In genomic region chr2:235716875-235717496, GRCh38 we compare ENCODE assay signal across 11 cellular contexts.
DNase-seq lines count a peak whose midpoint lies in the region; ATAC-seq and TF ChIP-seq lines count a peak whose summit lies in the region.
"Had no signal": no experiment of that assay in that cellular context is flagged by ENCODE, and none has a peak within 500 bp of the region (broad histone marks: within the 10 kb centered on the region; RNA-seq: fewer than 3 reads in every experiment).

No MANE protein-coding gene starts in this region.

- H3K27me3 ChIP-seq in SJCRH30 (no peaks in the 10 kb centered on the region), ovary (no peaks in the 10 kb centered on the region)

- H3K9me3 ChIP-seq in SJCRH30 (replicated peaks) (no peaks in the 10 kb centered on the region), ovary (no peaks in the 10 kb centered on the region)

- H3K27ac ChIP-seq in SJCRH30 (no peak overlapping the region), ovary (no peak overlapping the region)

- 63 to 72% (median 67%) methylated on average over 13 of the region's 13 CpGs for WGBS in ovary, 3 donors

- DNase-seq in DMS153 treated with DMSO at 0.1 percent for 48 hours (lab: John Stamatoyannopoulos, UW; ENCODE audit: unreplicated experiment) (peak; percentile 10), NCI-H1417 (lab: John Stamatoyannopoulos, UW) (peak; percentile 29 to 95 (median 76)), SJCRH30 (peak; percentile 79 to 94), midbrain (lab: John Stamatoyannopoulos, UW) (peak; percentile 24), HK-2 (ENCODE audit: unreplicated experiment) (no peak), ovary (no peak), A172 (ENCODE audit: low spot score) (no peak)
- DNase-seq: activated naive CD4-positive, alpha-beta T cell treated with anti-CD3 and anti-CD28 coated beads, Interleukin-2, amount 50 U/mL, for 16 hours; CD4-positive, CD25-positive, alpha-beta regulatory T cell; T-helper 17 cell had no signal

- TF ChIP-seq EP300 in ovary (IDR thresholded peaks at IDR 0.05) = no peak

- peaks cover 17% of the 10 kb centered on the region; the same call in 1 of the 2 replicates for H3K4me1 ChIP-seq in SJCRH30
- no peaks in the 10 kb centered on the region for H3K4me1 ChIP-seq in ovary (ENCODE audit: insufficient read depth)

- H3K36me3 ChIP-seq in SJCRH30 (no peaks in the 10 kb centered on the region; the same call in 1 of the 2 replicates), ovary (no peaks in the 10 kb centered on the region)

- H3K4me3 ChIP-seq in SJCRH30 = no peak overlapping the region
- H3K4me3 ChIP-seq in ovary = no peak overlapping the region

- no peak for ATAC-seq in HG03457 (IDR thresholded peaks at IDR 0.05; ENCODE audit: unreplicated experiment)
- ATAC-seq: T-helper 17 cell had no signal

- TF ChIP-seq POLR2A in ovary (IDR thresholded peaks at IDR 0.05) = no peak

- TF ChIP-seq CTCF in ovary (IDR thresholded peaks at IDR 0.05) = no peak

- intact Hi-C loops in ovary (cut with DNase I) = no loop called here

Comparison
In these comparisons a context has a peak if more than half of its experiments do, and no peak if none do; other contexts are left out.
1. DNase-seq: peak in DMS153 treated with DMSO at 0.1 percent for 48 hours (single experiment), NCI-H1417 (3 of 3), SJCRH30 (2 of 2) and midbrain (single experiment); none in HK-2 (single experiment), ovary (0 of 5) and A172 (single experiment).